ENCODE assay signal across 1 cellular context in genomic region chr5:77773734-77774280, GRCh38.
TF ChIP-seq lines count a peak whose summit lies in the region.

No MANE protein-coding gene starts in this region.

TF ChIP-seq in SK-N-SH, 30 proteins besides CTCF, POLR2A, EP300 and RAD21 (continued from another document):
- no peak for TF ChIP-seq YY1 (IDR thresholded peaks at IDR 0.05; ENCODE audit: low read depth)
- TF ChIP-seq, protein P1, sequence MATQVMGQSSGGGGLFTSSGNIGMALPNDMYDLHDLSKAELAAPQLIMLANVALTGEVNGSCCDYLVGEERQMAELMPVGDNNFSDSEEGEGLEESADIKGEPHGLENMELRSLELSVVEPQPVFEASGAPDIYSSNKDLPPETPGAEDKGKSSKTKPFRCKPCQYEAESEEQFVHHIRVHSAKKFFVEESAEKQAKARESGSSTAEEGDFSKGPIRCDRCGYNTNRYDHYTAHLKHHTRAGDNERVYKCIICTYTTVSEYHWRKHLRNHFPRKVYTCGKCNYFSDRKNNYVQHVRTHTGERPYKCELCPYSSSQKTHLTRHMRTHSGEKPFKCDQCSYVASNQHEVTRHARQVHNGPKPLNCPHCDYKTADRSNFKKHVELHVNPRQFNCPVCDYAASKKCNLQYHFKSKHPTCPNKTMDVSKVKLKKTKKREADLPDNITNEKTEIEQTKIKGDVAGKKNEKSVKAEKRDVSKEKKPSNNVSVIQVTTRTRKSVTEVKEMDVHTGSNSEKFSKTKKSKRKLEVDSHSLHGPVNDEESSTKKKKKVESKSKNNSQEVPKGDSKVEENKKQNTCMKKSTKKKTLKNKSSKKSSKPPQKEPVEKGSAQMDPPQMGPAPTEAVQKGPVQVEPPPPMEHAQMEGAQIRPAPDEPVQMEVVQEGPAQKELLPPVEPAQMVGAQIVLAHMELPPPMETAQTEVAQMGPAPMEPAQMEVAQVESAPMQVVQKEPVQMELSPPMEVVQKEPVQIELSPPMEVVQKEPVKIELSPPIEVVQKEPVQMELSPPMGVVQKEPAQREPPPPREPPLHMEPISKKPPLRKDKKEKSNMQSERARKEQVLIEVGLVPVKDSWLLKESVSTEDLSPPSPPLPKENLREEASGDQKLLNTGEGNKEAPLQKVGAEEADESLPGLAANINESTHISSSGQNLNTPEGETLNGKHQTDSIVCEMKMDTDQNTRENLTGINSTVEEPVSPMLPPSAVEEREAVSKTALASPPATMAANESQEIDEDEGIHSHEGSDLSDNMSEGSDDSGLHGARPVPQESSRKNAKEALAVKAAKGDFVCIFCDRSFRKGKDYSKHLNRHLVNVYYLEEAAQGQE (IDR thresholded peaks at IDR 0.05; ENCODE audit: low read depth, low read length) = no peak
- TF ChIP-seq, protein P2, sequence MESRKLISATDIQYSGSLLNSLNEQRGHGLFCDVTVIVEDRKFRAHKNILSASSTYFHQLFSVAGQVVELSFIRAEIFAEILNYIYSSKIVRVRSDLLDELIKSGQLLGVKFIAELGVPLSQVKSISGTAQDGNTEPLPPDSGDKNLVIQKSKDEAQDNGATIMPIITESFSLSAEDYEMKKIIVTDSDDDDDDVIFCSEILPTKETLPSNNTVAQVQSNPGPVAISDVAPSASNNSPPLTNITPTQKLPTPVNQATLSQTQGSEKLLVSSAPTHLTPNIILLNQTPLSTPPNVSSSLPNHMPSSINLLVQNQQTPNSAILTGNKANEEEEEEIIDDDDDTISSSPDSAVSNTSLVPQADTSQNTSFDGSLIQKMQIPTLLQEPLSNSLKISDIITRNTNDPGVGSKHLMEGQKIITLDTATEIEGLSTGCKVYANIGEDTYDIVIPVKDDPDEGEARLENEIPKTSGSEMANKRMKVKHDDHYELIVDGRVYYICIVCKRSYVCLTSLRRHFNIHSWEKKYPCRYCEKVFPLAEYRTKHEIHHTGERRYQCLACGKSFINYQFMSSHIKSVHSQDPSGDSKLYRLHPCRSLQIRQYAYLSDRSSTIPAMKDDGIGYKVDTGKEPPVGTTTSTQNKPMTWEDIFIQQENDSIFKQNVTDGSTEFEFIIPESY (IDR thresholded peaks at IDR 0.05; ENCODE audit: borderline replicate concordance, low read depth) = no peak
- TF ChIP-seq CHD2 (IDR thresholded peaks at IDR 0.05; ENCODE audit: low read length, partially characterized antibody) = no peak
